In genomic region chr1:109815809-109816791, GRCh38 we compare ENCODE assay signal across 8 cellular contexts.
DNase-seq lines count a peak whose midpoint lies in the region; ATAC-seq and TF ChIP-seq lines count a peak whose summit lies in the region.

No MANE protein-coding gene starts in this region.

- H3K36me3 Mint-ChIP-seq in memory B cell, result peaks cover 1% of the 10 kb centered on the region

- H3K9me3 Mint-ChIP-seq in memory B cell, result no peaks in the 10 kb centered on the region

- ATAC-seq in GM19043 (IDR thresholded peaks at IDR 0.05; ENCODE audit: low read depth, unreplicated experiment) (peak; percentile 91), HG03095 (IDR thresholded peaks at IDR 0.05; ENCODE audit: unreplicated experiment) (peak; percentile 88), memory B cell (ENCODE audit: low read depth) (peak; percentile 94)

- CTCF ChIA-PET in RWPE1 (lab: Yijun Ruan, JAX), result no interaction called here

- H3K4me3 Mint-ChIP-seq in memory B cell, result no peak overlapping the region

- TF ChIP-seq CTCF in RWPE1 (conservative IDR thresholded peaks at IDR 0.05; ENCODE audit: low read depth), result no peak

- POLR2A ChIA-PET in RWPE1 (lab: Yijun Ruan, JAX; ENCODE audit: low non-redundant PET), result no interaction called here

- peak; percentile 88 to 89 for DNase-seq in AML-193 (lab: John Stamatoyannopoulos, UW)
- peak; percentile 97 for DNase-seq in NOMO-1 treated with DMSO at 0.1 percent for 48 hours (lab: John Stamatoyannopoulos, UW; ENCODE audit: unreplicated experiment)
- no peak for DNase-seq in memory B cell (ENCODE audit: low spot score in 2 of 2)
- DNase-seq in RWPE1 (ENCODE audit: low spot score), result no peak
- no peak for DNase-seq in T-helper 1 cell
- no peak for DNase-seq in NCI-H2196 (lab: John Stamatoyannopoulos, UW; ENCODE audit: unreplicated experiment)

- H3K4me1 Mint-ChIP-seq in memory B cell, result peaks cover 12% of the 10 kb centered on the region

- H3K27ac ChIP-seq in RWPE1, result no peak overlapping the region

- H3K27ac Mint-ChIP-seq in memory B cell, result peak overlapping the region; percentile 35

- peaks cover 2% of the 10 kb centered on the region for H3K27me3 Mint-ChIP-seq in memory B cell

Comparison
In these comparisons a context has a peak if more than half of its experiments do, and no peak if none do; other contexts are left out.
1. DNase-seq: peak in AML-193 (2 of 2) and NOMO-1 treated with DMSO at 0.1 percent for 48 hours (single experiment); none in memory B cell (0 of 2), RWPE1 (single experiment), T-helper 1 cell (0 of 5) and NCI-H2196 (single experiment).
2. Peak in every context shown above with its lines, with median percentiles within 50 percentile points of each other: ATAC-seq.